18 cellular contexts compared by ENCODE assay signal in genomic region chr1:39689214-39689613, GRCh38. TPM values are rescaled to one million over a fixed set of nuclear protein-coding genes. Genes with fewer than 3 reads are reported as not detected.
DNase-seq lines count a peak whose midpoint lies in the region; ATAC-seq, FAIRE-seq and TF ChIP-seq lines count a peak whose summit lies in the region.
"Had no signal": no experiment of that assay in that cellular context is flagged by ENCODE, and none has a peak within 500 bp of the region (broad histone marks: within the 10 kb centered on the region; RNA-seq: fewer than 3 reads in every experiment).

No MANE protein-coding gene starts in this region.

- no peak overlapping the region for H4K5ac ChIP-seq in IMR-90 (ENCODE audit: low read depth, low read length)

- H4K91ac ChIP-seq in IMR-90 (ENCODE audit: insufficient read depth, low read depth, low read length), result no peak overlapping the region

- TF ChIP-seq POLR2A in IMR-90 (IDR thresholded peaks at IDR 0.05; ENCODE audit: low read depth, low read length), result no peak
- TF ChIP-seq POLR2A in K562 (conservative IDR thresholded peaks at IDR 0.05), result no peak

- no peak overlapping the region for H2AFZ ChIP-seq in IMR-90 (replicated peaks; ENCODE audit: low read length, poor library complexity)
- no peak overlapping the region for H2AFZ ChIP-seq in K562 (ENCODE audit: low read depth, low read length)

- H3K9ac ChIP-seq in IMR-90 (ENCODE audit: low read depth, low read length) (no peak overlapping the region), K562 (ENCODE audit: insufficient read depth in 1 of 2, low read depth in 2 of 2, low read length in 2 of 2) (no peak overlapping the region), iPS-15b (ENCODE audit: low read depth, low read length) (no peak overlapping the region)

- in situ Hi-C loops in IMR-90 (cut with MboI; ENCODE audit: low sequenced_read_pairs) (no loop called here), K562 (cut with MboI) (no loop called here)

- H2AK9ac ChIP-seq in IMR-90 (replicated peaks; ENCODE audit: low read depth, low read length, poor library complexity), result no peak overlapping the region

- no peak overlapping the region for H3K18ac ChIP-seq in IMR-90 (ENCODE audit: low read depth, low read length)

- POLR2A ChIA-PET in IMR-90 (lab: Charles Lee; ENCODE audit: unreplicated experiment), result no interaction called here
- POLR2A ChIA-PET in K562 (lab: Yijun Ruan, JAX), result interaction anchor here (0.6 to 1.5 kb wide), 4 partner anchors 10 to 652 kb away, joined by 3 to 7 read pairs (median 4); no protein-coding TSS in a partner anchor

- no peaks in the 10 kb centered on the region for H3K79me2 ChIP-seq in K562 (ENCODE audit: control insufficient read depth, insufficient read depth, low read length)

- dilution Hi-C loops in IMR-90 (cut with HindIII; ENCODE audit: low sequenced_read_pairs, unreplicated experiment), result no loop called here

- no peak overlapping the region for H3K23ac ChIP-seq in IMR-90 (ENCODE audit: low read depth, low read length)

- H3K4me1 ChIP-seq in IMR-90 (ENCODE audit: control insufficient read depth, insufficient read depth, low read length) (no peaks in the 10 kb centered on the region; the same call in 1 of the 2 replicates), K562 (replicated peaks in 1 of 2; ENCODE audit: control insufficient read depth in 2 of 2, insufficient read depth in 2 of 2, low read length in 2 of 2) (peaks cover 0 to 21% of the 10 kb centered on the region in 2 experiments; a peak in 2 of 5 replicates), iPS-15b (ENCODE audit: control insufficient read depth, insufficient read depth, low read length) (no peaks in the 10 kb centered on the region)

- no peaks in the 10 kb centered on the region for H3K9me3 Mint-ChIP-seq in activated naive CD4-positive, alpha-beta T cell treated with anti-CD3 and anti-CD28 coated beads, Interleukin-2, amount 50 U/mL, for 24 hours
- no peaks in the 10 kb centered on the region for H3K9me3 Mint-ChIP-seq in activated naive CD4-positive, alpha-beta T cell treated with anti-CD3 and anti-CD28 coated beads, Interleukin-2, amount 10 ng/mL, durations not matched to agents 7 days and 5 days

- H2BK5ac ChIP-seq in IMR-90 (ENCODE audit: low read depth, low read length, poor library complexity, severe bottlenecking), result no peak overlapping the region

- H3K36me3 ChIP-seq in IMR-90 (ENCODE audit: control insufficient read depth, insufficient read depth, low read length) (no peaks in the 10 kb centered on the region), K562 (ENCODE audit: control insufficient read depth, insufficient read depth, low read length) (no peaks in the 10 kb centered on the region), iPS-15b (ENCODE audit: control insufficient read depth, insufficient read depth, low read length) (no peaks in the 10 kb centered on the region)
- H3K36me3 ChIP-seq: SJSA1 had no signal

- TF ChIP-seq CTCF in IMR-90 (conservative IDR thresholded peaks at IDR 0.05; ENCODE audit: low read depth, low read length), result no peak
- no peak for TF ChIP-seq CTCF in K562 (IDR thresholded peaks at IDR 0.05 in 2 of 3, conservative IDR thresholded peaks at IDR 0.05 in 1 of 3; ENCODE audit: insufficient read depth in 2 of 3, low read depth in 1 of 3, low read length in 3 of 3)

- H4K20me1 ChIP-seq in IMR-90 (ENCODE audit: insufficient read depth, low read length), result no peaks in the 10 kb centered on the region; the same call in 1 of the 2 replicates
- H4K20me1 ChIP-seq in K562 (replicated peaks; ENCODE audit: control insufficient read depth, insufficient read depth, low read length), result no peaks in the 10 kb centered on the region

- TF ChIP-seq RAD21 in IMR-90 (IDR thresholded peaks at IDR 0.05; ENCODE audit: low read length) (no peak), K562 (CRISPR knock-in tag; conservative IDR thresholded peaks at IDR 0.05 in 1 of 2, IDR thresholded peaks at IDR 0.05 in 1 of 2) (no peak)

- peak overlapping the region; percentile 86 for H3K4me3 Mint-ChIP-seq in activated naive CD4-positive, alpha-beta T cell treated with anti-CD3 and anti-CD28 coated beads, Interleukin-2, amount 50 U/mL, for 24 hours
- H3K4me3 Mint-ChIP-seq in activated naive CD4-positive, alpha-beta T cell treated with anti-CD3 and anti-CD28 coated beads, Interleukin-2, amount 10 ng/mL, durations not matched to agents 7 days and 5 days, result no peak overlapping the region

- H3K79me1 ChIP-seq in IMR-90 (ENCODE audit: low read depth in 1 of 2, low read length in 2 of 2), result no peaks in the 10 kb centered on the region

- H3K27me3 Mint-ChIP-seq in activated naive CD4-positive, alpha-beta T cell treated with anti-CD3 and anti-CD28 coated beads, Interleukin-2, amount 50 U/mL, for 24 hours, result peaks cover 2% of the 10 kb centered on the region
- peaks cover 91% of the 10 kb centered on the region for H3K27me3 Mint-ChIP-seq in activated naive CD4-positive, alpha-beta T cell treated with anti-CD3 and anti-CD28 coated beads, Interleukin-2, amount 10 ng/mL, durations not matched to agents 7 days and 5 days

- H3K27me3 ChIP-seq in IMR-90 (ENCODE audit: control insufficient read depth, insufficient read depth, low read length) (peaks cover 89% of the 10 kb centered on the region), K562 (ENCODE audit: control insufficient read depth in 2 of 2, insufficient read depth in 2 of 2, low read length in 2 of 2) (peaks cover 23 to 81% of the 10 kb centered on the region in 2 experiments), iPS-15b (ENCODE audit: control insufficient read depth, insufficient read depth, low read length) (peaks cover 93% of the 10 kb centered on the region)

- CTCF ChIA-PET in activated naive CD4-positive, alpha-beta T cell treated with anti-CD3 and anti-CD28 coated beads, Interleukin-2, amount 10 ng/mL, durations not matched to agents 7 days and 5 days (lab: Charles Lee), result interaction anchor here (0.8 to 2.4 kb wide), 2 partner anchors 12 to 16 kb away, joined by 3 to 7 read pairs; no protein-coding TSS in a partner anchor
- CTCF ChIA-PET in IMR-90 (lab: Yijun Ruan, JAX), result no interaction called here
- CTCF ChIA-PET in K562 (lab: Yijun Ruan, JAX; ENCODE audit: low intra/inter-chr PET ratio), result no interaction called here

- no peak overlapping the region for H3K4me2 ChIP-seq in IMR-90 (ENCODE audit: low read depth, low read length)
- no peak overlapping the region for H3K4me2 ChIP-seq in K562 (ENCODE audit: insufficient read depth, low read length)

- no peak overlapping the region for H2BK20ac ChIP-seq in IMR-90 (ENCODE audit: low read depth, low read length)

- H3K4me3 ChIP-seq in IMR-90 (ENCODE audit: insufficient read depth, low read depth, low read length) (no peak overlapping the region), K562 (no peak overlapping the region), iPS-15b (ENCODE audit: low read depth, low read length) (peak overlapping the region; percentile 13)
- H3K4me3 ChIP-seq: SJSA1 had no signal

- WGBS in IMR-90 (ENCODE audit: extremely low coverage in 2 of 2, insufficient read length in 1 of 2), 2 experiments, result no CpG with 5 or more reads among the region's 2 CpGs
- 0% methylated on average over 2 of the region's 2 CpGs for WGBS in K562 (ENCODE audit: insufficient coverage, low coverage, missing lambda C conversion rate)

- H3K27ac Mint-ChIP-seq in activated naive CD4-positive, alpha-beta T cell treated with anti-CD3 and anti-CD28 coated beads, Interleukin-2, amount 50 U/mL, for 24 hours, result no peak overlapping the region
- H3K27ac Mint-ChIP-seq in activated naive CD4-positive, alpha-beta T cell treated with anti-CD3 and anti-CD28 coated beads, Interleukin-2, amount 10 ng/mL, durations not matched to agents 7 days and 5 days, result no peak overlapping the region

- H2BK120ac ChIP-seq in IMR-90 (ENCODE audit: low read depth, low read length), result no peak overlapping the region

- H3K9me1 ChIP-seq in IMR-90 (ENCODE audit: insufficient read depth, low read length), result no peaks in the 10 kb centered on the region
- no peaks in the 10 kb centered on the region for H3K9me1 ChIP-seq in K562 (ENCODE audit: control insufficient read depth, insufficient read depth, low read length)

- no peak overlapping the region for H3K14ac ChIP-seq in IMR-90 (replicated peaks; ENCODE audit: low read depth, low read length)

- H3K4ac ChIP-seq in IMR-90 (ENCODE audit: low read depth, low read length), result no peak overlapping the region

- no peak overlapping the region for H2BK15ac ChIP-seq in IMR-90 (ENCODE audit: low read depth, low read length)

- peaks cover 50% of the 10 kb centered on the region for H3K4me1 Mint-ChIP-seq in activated naive CD4-positive, alpha-beta T cell treated with anti-CD3 and anti-CD28 coated beads, Interleukin-2, amount 50 U/mL, for 24 hours
- H3K4me1 Mint-ChIP-seq in activated naive CD4-positive, alpha-beta T cell treated with anti-CD3 and anti-CD28 coated beads, Interleukin-2, amount 10 ng/mL, durations not matched to agents 7 days and 5 days, result peaks cover 35% of the 10 kb centered on the region

- TF ChIP-seq EP300 in K562 (IDR thresholded peaks at IDR 0.05; ENCODE audit: low read length), result no peak

- FAIRE-seq in K562 (lab: Jason Lieb, UNC), result no peak
- FAIRE-seq: G401.6, HTR-8/SVneo had no signal

- H3K27ac ChIP-seq in IMR-90 (ENCODE audit: insufficient read depth, low read length), result no peak overlapping the region
- no peak overlapping the region for H3K27ac ChIP-seq in K562 (ENCODE audit: extremely low read depth, low read depth, low read length)
- H3K27ac ChIP-seq: RWPE1, SJSA1 had no signal

- BruUV-seq in IMR-90 (replicated peaks; lab: Mats Ljungman, UMichigan) (no TSS peak), K562 (replicated peaks; lab: Mats Ljungman, UMichigan) (no TSS peak)

- H2AK5ac ChIP-seq in IMR-90 (ENCODE audit: low read depth, low read length), result no peak overlapping the region

- H3K9me3 ChIP-seq in IMR-90 (ENCODE audit: control insufficient read depth, insufficient read depth, low read length) (peaks cover 2% of the 10 kb centered on the region; the same call in 1 of the 2 replicates), K562 (replicated peaks; ENCODE audit: control insufficient read depth, insufficient read depth, low read depth, low read length) (no peaks in the 10 kb centered on the region), iPS-15b (ENCODE audit: control insufficient read depth, insufficient read depth, low read length) (no peaks in the 10 kb centered on the region)
- H3K9me3 ChIP-seq: SJSA1 had no signal

- intact Hi-C loops in IMR-90 (cut with micrococcal nuclease), result no loop called here
- intact Hi-C loops in K562 (cut with micrococcal nuclease), result no loop called here

- H3K56ac ChIP-seq in IMR-90 (ENCODE audit: extremely low read depth, insufficient read depth, low read length), result no peak overlapping the region

- H3K36me3 Mint-ChIP-seq in activated naive CD4-positive, alpha-beta T cell treated with anti-CD3 and anti-CD28 coated beads, Interleukin-2, amount 50 U/mL, for 24 hours, result no peaks in the 10 kb centered on the region
- H3K36me3 Mint-ChIP-seq in activated naive CD4-positive, alpha-beta T cell treated with anti-CD3 and anti-CD28 coated beads, Interleukin-2, amount 10 ng/mL, durations not matched to agents 7 days and 5 days, result peaks cover 2% of the 10 kb centered on the region

- ATAC-seq in IMR-90 (ENCODE audit: low read depth), result no peak
- no peak for ATAC-seq in K562
- ATAC-seq: PC-3 had no signal

- DNase-seq in activated naive CD4-positive, alpha-beta T cell treated with anti-CD3 and anti-CD28 coated beads, Interleukin-2, amount 10 ng/mL, durations not matched to agents 7 days and 5 days, result no peak
- DNase-seq in IMR-90, result no peak
- DNase-seq in K562 (ENCODE audit: extremely low read depth in 1 of 4, low spot score in 3 of 4), result no peak
- no peak for DNase-seq in NCI-H1417 treated with DMSO at 0.1 percent for 48 hours (lab: John Stamatoyannopoulos, UW)
- DNase-seq in NCI-H1092 treated with DMSO at 0.1 percent for 48 hours (lab: John Stamatoyannopoulos, UW), result no peak
- DNase-seq in NCI-H1436 (lab: John Stamatoyannopoulos, UW), result no peak
- DNase-seq: DND-41, NCI-H1930 had no signal

- H4K8ac ChIP-seq in IMR-90 (ENCODE audit: low read depth in 2 of 2, low read length in 2 of 2), result no peak overlapping the region

RNA-seq across cellular contexts. Expression of gene HPCAL4, which starts 2.0 kb away (rescaled TPM):
- not detected in 2 replicates for total RNA-seq in IMR-90 (2012; rRNA removed)
- 0.02 TPM in 1 of 2 replicates, not detected in the other for polyA plus RNA-seq in IMR-90 (2012; rRNA removed)
- not detected in 2 replicates for polyA plus RNA-seq in IMR-90 (2012; cell fraction: cytosol; rRNA removed)
- polyA plus RNA-seq in IMR-90 (2012; cell fraction: nucleus; rRNA removed; ENCODE audit: low replicate concordance), result not detected in 2 replicates
- not detected in 2 replicates for total RNA-seq in K562 (2011; cell fraction: chromatin; rRNA removed; ENCODE audit: low replicate concordance)
- 0.17 TPM in 1 of 2 replicates, not detected in the other for total RNA-seq in K562 (2011; cell fraction: nucleolus; rRNA removed)
- total RNA-seq in K562 (2011; cell fraction: nucleoplasm; rRNA removed), result 0.07 TPM in 1 of 2 replicates, not detected in the other
- total RNA-seq in K562 (2014; rRNA removed), result not detected in 2 replicates
- 0.04 TPM in 1 of 2 replicates, not detected in the other for total RNA-seq in K562 (2014; rRNA removed; fragmentation: Illumina TruSeq; extraction: Trizol)
- total RNA-seq in K562 (2015; rRNA removed; fragmentation: Illumina TruSeq; extraction: Trizol), result not detected in 2 replicates
- 0.04 TPM in 2 replicates for total RNA-seq in K562 (2021)
- 0.04 and 0.07 TPM in 2 replicates for polyA plus RNA-seq in K562 (2011; rRNA removed)
- 0.06 and 0.09 TPM in 2 replicates for polyA plus RNA-seq in K562 (2011; cell fraction: cytosol; rRNA removed)
- polyA plus RNA-seq in K562 (2011; cell fraction: nucleus; rRNA removed), result 0.06 TPM in 2 replicates
- polyA plus RNA-seq in K562 (2012), result 0.03 and 0.06 TPM in 2 replicates
- 0.04 TPM in 1 of 2 replicates, not detected in the other for polyA plus RNA-seq in K562 (2014; fragmentation: Illumina TruSeq; extraction: Trizol)
- under 1 TPM in 1 of 2 experiments, not detected in 1; 0.01 TPM for polyA plus RNA-seq in K562 (2014; fragmentation: Nextera tagmentation; extraction: Ambion mirVana)
- not detected in 2 replicates for polyA plus RNA-seq in K562 (2014; rRNA removed)
- 0.06 and 0.11 TPM in 2 replicates for polyA minus RNA-seq in K562 (2011; rRNA and poly(A)+ RNA removed)
- not detected in 2 replicates for polyA minus RNA-seq in K562 (2011; cell fraction: cytosol; rRNA and poly(A)+ RNA removed)
- 0.11 TPM in 1 of 2 replicates, not detected in the other for polyA minus RNA-seq in K562 (2011; cell fraction: nucleus; rRNA and poly(A)+ RNA removed)
- total RNA-seq: A673, H7 had no signal

RNA-seq across cellular contexts. Expression of gene NT5C1A, which starts 17.3 kb away (rescaled TPM):
- total RNA-seq in IMR-90 (2012; rRNA removed) (not detected in 2 replicates), K562 (2014; rRNA removed) (not detected in 2 replicates), K562 (2014; rRNA removed; fragmentation: Illumina TruSeq; extraction: Trizol) (not detected in 2 replicates), K562 (2015; rRNA removed; fragmentation: Illumina TruSeq; extraction: Trizol) (not detected in 2 replicates), K562 (2021) (not detected in 2 replicates)
- polyA plus RNA-seq in IMR-90 (2012; rRNA removed) (not detected in 2 replicates), K562 (2011; rRNA removed) (not detected in 2 replicates), K562 (2014; fragmentation: Illumina TruSeq; extraction: Trizol) (not detected in 2 replicates), K562 (2014; fragmentation: Nextera tagmentation; extraction: Ambion mirVana) (not detected), K562 (2014; rRNA removed) (not detected in 2 replicates)
- polyA plus RNA-seq in IMR-90 (2012; cell fraction: cytosol; rRNA removed), result not detected in 2 replicates
- polyA plus RNA-seq in IMR-90 (2012; cell fraction: nucleus; rRNA removed; ENCODE audit: low replicate concordance), result not detected in 2 replicates
- total RNA-seq in K562 (2011; cell fraction: chromatin; rRNA removed; ENCODE audit: low replicate concordance), result not detected in 2 replicates
- total RNA-seq in K562 (2011; cell fraction: nucleolus; rRNA removed), result 0.33 TPM in 1 of 2 replicates, not detected in the other
- total RNA-seq in K562 (2011; cell fraction: nucleoplasm; rRNA removed), result not detected in 2 replicates
- not detected in 2 replicates for polyA plus RNA-seq in K562 (2011; cell fraction: cytosol; rRNA removed)
- polyA plus RNA-seq in K562 (2011; cell fraction: nucleus; rRNA removed), result not detected in 2 replicates
- not detected in 2 replicates for polyA plus RNA-seq in K562 (2012)
- not detected in 2 replicates for polyA minus RNA-seq in K562 (2011; rRNA and poly(A)+ RNA removed)
- not detected in 2 replicates for polyA minus RNA-seq in K562 (2011; cell fraction: cytosol; rRNA and poly(A)+ RNA removed)
- polyA minus RNA-seq in K562 (2011; cell fraction: nucleus; rRNA and poly(A)+ RNA removed), result not detected in 2 replicates
- total RNA-seq: A673, H7, LHCN-M2, PC-3, SJSA1 had no signal

RNA-seq across cellular contexts. Expression of gene PPIE, which starts 49.5 kb away (rescaled TPM):
- total RNA-seq in IMR-90 (2012; rRNA removed) (40.8 and 40.9 TPM in 2 replicates), K562 (2014; rRNA removed) (75.4 and 84.7 TPM in 2 replicates), K562 (2014; rRNA removed; fragmentation: Illumina TruSeq; extraction: Trizol) (107 and 113 TPM in 2 replicates), K562 (2015; rRNA removed; fragmentation: Illumina TruSeq; extraction: Trizol) (99.9 and 100.0 TPM in 2 replicates), K562 (2021) (94.2 and 108 TPM in 2 replicates)
- polyA plus RNA-seq in IMR-90 (2012; rRNA removed) (61.6 and 68.1 TPM in 2 replicates), K562 (2011; rRNA removed) (162 and 163 TPM in 2 replicates), K562 (2014; fragmentation: Illumina TruSeq; extraction: Trizol) (119 and 131 TPM in 2 replicates), K562 (2014; fragmentation: Nextera tagmentation; extraction: Ambion mirVana) (100 to 1,000 TPM; 369 to 444 TPM), K562 (2014; rRNA removed) (136 and 154 TPM in 2 replicates)
- polyA plus RNA-seq in IMR-90 (2012; cell fraction: cytosol; rRNA removed), result 47.7 and 55.0 TPM in 2 replicates
- polyA plus RNA-seq in IMR-90 (2012; cell fraction: nucleus; rRNA removed; ENCODE audit: low replicate concordance), result 40.4 and 49.3 TPM in 2 replicates
- total RNA-seq in K562 (2011; cell fraction: chromatin; rRNA removed; ENCODE audit: low replicate concordance), result 82.2 and 84.9 TPM in 2 replicates
- total RNA-seq in K562 (2011; cell fraction: nucleolus; rRNA removed), result 64.3 and 64.9 TPM in 2 replicates
- total RNA-seq in K562 (2011; cell fraction: nucleoplasm; rRNA removed), result 89.9 and 148 TPM in 2 replicates
- polyA plus RNA-seq in K562 (2011; cell fraction: cytosol; rRNA removed), result 121 and 152 TPM in 2 replicates
- polyA plus RNA-seq in K562 (2011; cell fraction: nucleus; rRNA removed), result 98.0 and 123 TPM in 2 replicates
- polyA plus RNA-seq in K562 (2012), result 94.9 and 105 TPM in 2 replicates
- polyA minus RNA-seq in K562 (2011; rRNA and poly(A)+ RNA removed), result 85.1 and 88.0 TPM in 2 replicates
- polyA minus RNA-seq in K562 (2011; cell fraction: cytosol; rRNA and poly(A)+ RNA removed), result 28.3 and 30.2 TPM in 2 replicates
- 35.5 and 68.5 TPM in 2 replicates for polyA minus RNA-seq in K562 (2011; cell fraction: nucleus; rRNA and poly(A)+ RNA removed)

RNA-seq across cellular contexts. Expression of gene HEYL, which starts 49.8 kb away (rescaled TPM):
- not detected in 2 replicates for total RNA-seq in IMR-90 (2012; rRNA removed)
- polyA plus RNA-seq in IMR-90 (2012; rRNA removed), result 0.02 TPM in 1 of 2 replicates, not detected in the other
- polyA plus RNA-seq in IMR-90 (2012; cell fraction: cytosol; rRNA removed), result 0.01 and 0.07 TPM in 2 replicates
- 0.29 and 0.81 TPM in 2 replicates for polyA plus RNA-seq in IMR-90 (2012; cell fraction: nucleus; rRNA removed; ENCODE audit: low replicate concordance)
- total RNA-seq in K562 (2011; cell fraction: chromatin; rRNA removed; ENCODE audit: low replicate concordance), result 0.63 and 1.4 TPM in 2 replicates
- total RNA-seq in K562 (2011; cell fraction: nucleolus; rRNA removed), result 0.53 and 1.0 TPM in 2 replicates
- total RNA-seq in K562 (2011; cell fraction: nucleoplasm; rRNA removed), result 0.84 and 0.88 TPM in 2 replicates
- total RNA-seq in K562 (2014; rRNA removed), result 0.14 and 0.37 TPM in 2 replicates
- 0.32 and 0.33 TPM in 2 replicates for total RNA-seq in K562 (2014; rRNA removed; fragmentation: Illumina TruSeq; extraction: Trizol)
- total RNA-seq in K562 (2015; rRNA removed; fragmentation: Illumina TruSeq; extraction: Trizol), result 0.15 and 0.22 TPM in 2 replicates
- total RNA-seq in K562 (2021), result 0.78 and 0.89 TPM in 2 replicates
- polyA plus RNA-seq in K562 (2011; rRNA removed), result 0.25 and 0.50 TPM in 2 replicates
- polyA plus RNA-seq in K562 (2011; cell fraction: cytosol; rRNA removed), result 0.38 and 0.48 TPM in 2 replicates
- polyA plus RNA-seq in K562 (2011; cell fraction: nucleus; rRNA removed), result 0.48 and 0.52 TPM in 2 replicates
- 0.56 and 0.89 TPM in 2 replicates for polyA plus RNA-seq in K562 (2012)
- polyA plus RNA-seq in K562 (2014; fragmentation: Illumina TruSeq; extraction: Trizol), result 0.69 and 0.70 TPM in 2 replicates
- under 1 TPM; 0.13 to 0.14 TPM for polyA plus RNA-seq in K562 (2014; fragmentation: Nextera tagmentation; extraction: Ambion mirVana)
- 0.33 and 0.71 TPM in 2 replicates for polyA plus RNA-seq in K562 (2014; rRNA removed)
- 0.48 and 0.53 TPM in 2 replicates for polyA minus RNA-seq in K562 (2011; rRNA and poly(A)+ RNA removed)
- 0.29 and 0.36 TPM in 2 replicates for polyA minus RNA-seq in K562 (2011; cell fraction: cytosol; rRNA and poly(A)+ RNA removed)
- 0.44 and 0.54 TPM in 2 replicates for polyA minus RNA-seq in K562 (2011; cell fraction: nucleus; rRNA and poly(A)+ RNA removed)
- total RNA-seq: PC-3 had no signal
